1 cellular context compared by ENCODE assay signal in genomic region chr9:71490810-71491209, GRCh38.
TF ChIP-seq lines count a peak whose summit lies in the region.

No MANE protein-coding gene starts in this region.

TF ChIP-seq in H1, 55 proteins besides CTCF, POLR2A, EP300 and RAD21 (continued from another document):
- TF ChIP-seq, protein P1, sequence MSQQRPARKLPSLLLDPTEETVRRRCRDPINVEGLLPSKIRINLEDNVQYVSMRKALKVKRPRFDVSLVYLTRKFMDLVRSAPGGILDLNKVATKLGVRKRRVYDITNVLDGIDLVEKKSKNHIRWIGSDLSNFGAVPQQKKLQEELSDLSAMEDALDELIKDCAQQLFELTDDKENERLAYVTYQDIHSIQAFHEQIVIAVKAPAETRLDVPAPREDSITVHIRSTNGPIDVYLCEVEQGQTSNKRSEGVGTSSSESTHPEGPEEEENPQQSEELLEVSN (IDR thresholded peaks at IDR 0.05): no peak
- TF ChIP-seq RNF2 (IDR thresholded peaks at IDR 0.05; ENCODE audit: borderline replicate concordance, low read depth, low read length, missing control alignments, poor library complexity, severe bottlenecking) (no peak), SIRT6 (IDR thresholded peaks at IDR 0.05; ENCODE audit: low read length) (no peak), SUZ12 (IDR thresholded peaks at IDR 0.05; ENCODE audit: low read length) (no peak), KDM1A (IDR thresholded peaks at IDR 0.05; ENCODE audit: borderline replicate concordance, low read length) (no peak), EGR1 (IDR thresholded peaks at IDR 0.05; ENCODE audit: borderline replicate concordance, low read depth, low read length) (no peak), SAP30 (IDR thresholded peaks at IDR 0.05; ENCODE audit: insufficient read depth, insufficient replicate concordance, low read length) (no peak), CBX5 (IDR thresholded peaks at IDR 0.05; ENCODE audit: low read depth, low read length) (no peak), JUND (IDR thresholded peaks at IDR 0.05; ENCODE audit: low read length) (no peak), NANOG (IDR thresholded peaks at IDR 0.05; ENCODE audit: insufficient read depth, low read depth, low read length, poor library complexity, severe bottlenecking) (no peak)
TF ChIP-seq in H1: peak in this region for 0.
